In genomic region chr2:207385076-207385475, GRCh38 we compare ENCODE assay signal across 28 cellular contexts.
"Had no signal": no experiment of that assay in that cellular context is flagged by ENCODE, and none has a peak within 500 bp of the region (broad histone marks: within the 10 kb centered on the region; RNA-seq: fewer than 3 reads in every experiment).

No MANE protein-coding gene starts in this region.

- H3K4me1 ChIP-seq: colonic mucosa, esophagus muscularis mucosa, gastroesophageal sphincter, heart left ventricle, psoas muscle, sigmoid colon, spleen, vagina had no signal

- H3K4me1 Mint-ChIP-seq: memory B cell, naive B cell had no signal

- H3K9me3 ChIP-seq: colonic mucosa, ovary, psoas muscle, sigmoid colon had no signal

- FAIRE-seq: endothelial cell of umbilical vein had no signal

- H3K4me2 ChIP-seq: hepatocyte had no signal

- H3K4me3 ChIP-seq: colonic mucosa, esophagus muscularis mucosa, gastroesophageal sphincter, heart left ventricle, hepatocyte, lung, ovary, psoas muscle, sigmoid colon, spleen, vagina had no signal

- H3K27me3 Mint-ChIP-seq: dendritic cell treated with granulocyte-macrophage colony-stimulating factor and Interleukin-4, amounts not matched to agents 40 ng/mL and 50 ng/mL, for 4 days; memory B cell; naive B cell; stimulated activated naive B cell treated with anti-CD40 and anti-IgM and Interleukin-4, amounts not matched to agents 10 μg/mL and 1 μg/mL and 100 μg/mL, for 72 hours; stimulated activated naive CD8-positive, alpha-beta T cell treated with anti-CD3 and anti-CD28 coated beads, Interleukin-15, Interleukin-2, amounts not matched to agents 100 ng/mL and 50 ng/mL, for 24 hours had no signal

- H3K4me3 Mint-ChIP-seq: dendritic cell treated with granulocyte-macrophage colony-stimulating factor and Interleukin-4, amounts not matched to agents 40 ng/mL and 50 ng/mL, for 4 days; memory B cell; naive B cell; natural killer cell treated with Interleukin-12 subunit alpha and Interleukin-12 subunit beta and Interleukin-15 and Interleukin-18, amount 100 ng/mL, for 72 hours; neural crest cell; stimulated activated naive B cell treated with anti-CD40 and anti-IgM and Interleukin-4, amounts not matched to agents 10 μg/mL and 1 μg/mL and 100 μg/mL, for 72 hours; stimulated activated naive CD8-positive, alpha-beta T cell treated with anti-CD3 and anti-CD28 coated beads, Interleukin-15, Interleukin-2, amounts not matched to agents 100 ng/mL and 50 ng/mL, for 24 hours had no signal

- H3K27ac ChIP-seq: colonic mucosa, esophagus muscularis mucosa, foreskin keratinocyte, gastroesophageal sphincter, heart left ventricle, hepatocyte, ovary, psoas muscle, sigmoid colon, spleen, vagina had no signal

- H3K27me3 ChIP-seq: colonic mucosa, esophagus muscularis mucosa, foreskin keratinocyte, gastroesophageal sphincter, heart left ventricle, hepatocyte, ovary, sigmoid colon, spleen, vagina had no signal

- ATAC-seq: gastroesophageal sphincter; heart left ventricle; left lobe of liver; natural killer cell treated with Interleukin-12 subunit alpha and Interleukin-12 subunit beta and Interleukin-15 and Interleukin-18, amount 100 ng/mL, for 72 hours; psoas muscle; right cardiac atrium; stimulated activated naive B cell treated with anti-CD40 and anti-IgM and Interleukin-4, amounts not matched to agents 10 μg/mL and 1 μg/mL and 100 μg/mL, for 72 hours had no signal

- DNase-seq: colonic mucosa; effector CD8-positive, alpha-beta T cell; foreskin keratinocyte; heart left ventricle; kidney; naive B cell; nucleus accumbens; ovary; posterior cingulate gyrus; psoas muscle; right cardiac atrium; sigmoid colon; spleen; stimulated activated CD4-positive, alpha-beta T cell treated with anti-CD3 and anti-CD28 coated beads, Interleukin-2, amount 100 ng/mL, for 48 hours; stimulated activated naive B cell treated with anti-CD40 and anti-IgM and Interleukin-4, amounts not matched to agents 10 μg/mL and 1 μg/mL and 100 μg/mL, for 72 hours; trophoblast cell had no signal

- H2AFZ ChIP-seq: hepatocyte had no signal

- H3K79me2 ChIP-seq: hepatocyte had no signal

- H3K36me3 ChIP-seq: colonic mucosa, esophagus muscularis mucosa, gastroesophageal sphincter, heart left ventricle, ovary, sigmoid colon, spleen, vagina had no signal

- H3K27ac Mint-ChIP-seq: dendritic cell treated with granulocyte-macrophage colony-stimulating factor and Interleukin-4, amounts not matched to agents 40 ng/mL and 50 ng/mL, for 4 days; memory B cell; naive B cell; natural killer cell treated with Interleukin-12 subunit alpha and Interleukin-12 subunit beta and Interleukin-15 and Interleukin-18, amount 100 ng/mL, for 72 hours; stimulated activated naive B cell treated with anti-CD40 and anti-IgM and Interleukin-4, amounts not matched to agents 10 μg/mL and 1 μg/mL and 100 μg/mL, for 72 hours; stimulated activated naive CD8-positive, alpha-beta T cell treated with anti-CD3 and anti-CD28 coated beads, Interleukin-15, Interleukin-2, amounts not matched to agents 100 ng/mL and 50 ng/mL, for 24 hours had no signal
